ENCODE assay signal across 9 cellular contexts in the genomic region with DNA sequence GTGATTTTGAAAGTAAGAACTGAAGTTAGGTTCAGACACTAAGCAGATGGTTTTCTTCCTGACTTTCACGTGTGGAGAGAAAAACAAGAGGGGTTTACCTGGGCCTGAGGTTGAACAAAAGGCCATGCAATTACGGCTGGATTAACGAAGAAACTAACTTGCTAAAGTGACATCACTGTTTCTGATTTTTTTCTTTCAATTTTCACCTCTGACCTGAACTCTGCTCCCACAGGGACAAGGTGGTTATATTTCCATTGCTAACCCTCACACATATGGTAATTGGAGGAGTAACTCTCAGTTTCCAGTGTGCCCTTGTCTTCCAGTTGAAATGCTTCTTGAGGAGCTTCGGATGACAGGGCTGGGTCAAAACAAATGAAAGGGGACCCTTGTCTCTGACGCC. TPM values are rescaled to one million over a fixed set of nuclear protein-coding genes. Genes with fewer than 3 reads are reported as not detected.
DNase-seq lines count a peak whose midpoint lies in the region; ATAC-seq and TF ChIP-seq lines count a peak whose summit lies in the region.
"Had no signal": no experiment of that assay in that cellular context is flagged by ENCODE, and none has a peak within 500 bp of the region (broad histone marks: within the 10 kb centered on the region; RNA-seq: fewer than 3 reads in every experiment).

No MANE protein-coding gene starts in this region.

- no peak for TF ChIP-seq CTCF in Peyer's patch (IDR thresholded peaks at IDR 0.05)

- H3K9me3 ChIP-seq in Peyer's patch = no peaks in the 10 kb centered on the region

- no peak for TF ChIP-seq POLR2A in Peyer's patch (IDR thresholded peaks at IDR 0.05)

- H3K27me3 ChIP-seq in Peyer's patch = no peaks in the 10 kb centered on the region

- H3K27ac ChIP-seq in Peyer's patch (peak overlapping the region; percentile 14 to 61 (median 59)), epithelial cell of prostate (peak overlapping the region; percentile 81), skin epidermis (peak overlapping the region in 18 of 21 experiments; percentile 14 to 84 (median 66))

- H3K36me3 ChIP-seq in Peyer's patch = no peaks in the 10 kb centered on the region

- H3K4me1 ChIP-seq in Peyer's patch = peaks cover 0 to 9% (median 2%) of the 10 kb centered on the region in 4 donors

- ATAC-seq in GM18511 (IDR thresholded peaks at IDR 0.05; ENCODE audit: unreplicated experiment) = peak; percentile 11
- ATAC-seq in HG02798 (IDR thresholded peaks at IDR 0.05; ENCODE audit: poor library complexity, unreplicated experiment) = no peak

- H3K4me3 ChIP-seq in Peyer's patch (no peak overlapping the region), skin epidermis (no peak overlapping the region)

- DNase-seq in Peyer's patch (no peak), epithelial cell of prostate (ENCODE audit: low read depth, low spot score) (no peak), C1 segment of cervical spinal cord (lab: John Stamatoyannopoulos, UW) (no peak), NOMO-1 treated with dmso at 0.1 percent for 144 hours (lab: John Stamatoyannopoulos, UW; ENCODE audit: unreplicated experiment) (no peak)
- DNase-seq: activated CD8-positive, alpha-beta memory T cell treated with anti-CD3 and anti-CD28 coated beads for 24 hours; cortex of kidney had no signal

RNA-seq across cellular contexts. Expression of gene MSN, which starts 38.0 kb away (rescaled TPM):
- total RNA-seq in Peyer's patch = 100 to 1,000 TPM in 1 of 4 donors, 10 to 100 TPM in 3; 22.4 to 126 (median 33.4) TPM
